ENCODE assay signal across 16 cellular contexts in genomic region chr4:75841641-75842520, GRCh38.
A peak's percentile ranks its signal among the peaks of the same experiment; 100 is the strongest.
DNase-seq lines count a peak whose midpoint lies in the region; ATAC-seq, FAIRE-seq and TF ChIP-seq lines count a peak whose summit lies in the region.
"Had no signal": no experiment of that assay in that cellular context is flagged by ENCODE, and none has a peak within 500 bp of the region (broad histone marks: within the 10 kb centered on the region; RNA-seq: fewer than 3 reads in every experiment).

No MANE protein-coding gene starts in this region.

- WGBS in A549 (ENCODE audit: missing lambda C conversion rate), result 17% methylated on average over 8 of the region's 8 CpGs
- no CpG with 5 or more reads among the region's 8 CpGs for WGBS in mesendoderm (ENCODE audit: extremely low coverage, insufficient coverage, low lambda C conversion rate)

- H3K56ac ChIP-seq in mesendoderm (ENCODE audit: low read length), result no peak overlapping the region

- TF ChIP-seq CTCF in A549 (IDR thresholded peaks at IDR 0.05) (no peak), HFFc6 (IDR thresholded peaks at IDR 0.05) (no peak), chondrocyte (IDR thresholded peaks at IDR 0.05) (no peak)

- no peak overlapping the region for H2AK5ac ChIP-seq in mesendoderm (ENCODE audit: low read length)

- no peaks in the 10 kb centered on the region for H3K79me2 ChIP-seq in mesendoderm (ENCODE audit: control insufficient read depth, insufficient read depth, low read length)

- no peak for TF ChIP-seq POLR2A in A549 (IDR thresholded peaks at IDR 0.05; ENCODE audit: low read length)

- H3K36me3 Mint-ChIP-seq in HFFc6 (ENCODE audit: low read depth) (no peaks in the 10 kb centered on the region), chondrocyte (ENCODE audit: low read depth) (no peaks in the 10 kb centered on the region)
- H3K36me3 Mint-ChIP-seq in activated naive CD8-positive, alpha-beta T cell treated with anti-CD3 and anti-CD28 coated beads, Interleukin-2, amount 50 U/mL, for 24 hours (ENCODE audit: low read depth), result no peaks in the 10 kb centered on the region
- H3K36me3 Mint-ChIP-seq: naive B cell had no signal

- no peak overlapping the region for H4K5ac ChIP-seq in mesendoderm (ENCODE audit: low read length)

- H3K4me3 Mint-ChIP-seq in HFFc6 (no peak overlapping the region), chondrocyte (ENCODE audit: unreplicated experiment) (no peak overlapping the region)
- H3K4me3 Mint-ChIP-seq in activated naive CD8-positive, alpha-beta T cell treated with anti-CD3 and anti-CD28 coated beads, Interleukin-2, amount 50 U/mL, for 24 hours, result no peak overlapping the region
- H3K4me3 Mint-ChIP-seq: naive B cell had no signal

- CTCF ChIA-PET in A549 (lab: Yijun Ruan, JAX), result interaction anchor here (0.6 kb wide), 1 partner anchor 210 kb away, joined by 3 read pairs; no protein-coding TSS in a partner anchor

- H4K8ac ChIP-seq in mesendoderm (ENCODE audit: low read depth, low read length), result no peak overlapping the region

- H3K23ac ChIP-seq in mesendoderm (ENCODE audit: low read length), result no peak overlapping the region

- peaks cover 49% of the 10 kb centered on the region for H3K4me1 Mint-ChIP-seq in HFFc6 (ENCODE audit: low read depth)
- H3K4me1 Mint-ChIP-seq in chondrocyte (ENCODE audit: low read depth), result peaks cover 29% of the 10 kb centered on the region
- H3K4me1 Mint-ChIP-seq in activated naive CD8-positive, alpha-beta T cell treated with anti-CD3 and anti-CD28 coated beads, Interleukin-2, amount 50 U/mL, for 24 hours, result no peaks in the 10 kb centered on the region

- H3K27ac Mint-ChIP-seq in HFFc6 (peak overlapping the region; percentile 40; the same call in 1 of the 2 replicates), chondrocyte (ENCODE audit: unreplicated experiment) (peak overlapping the region; percentile 41)
- no peak overlapping the region for H3K27ac Mint-ChIP-seq in activated naive CD8-positive, alpha-beta T cell treated with anti-CD3 and anti-CD28 coated beads, Interleukin-2, amount 50 U/mL, for 24 hours
- H3K27ac Mint-ChIP-seq: naive B cell had no signal

- H3K4me3 ChIP-seq in A549 (no peak overlapping the region), mesendoderm (ENCODE audit: low read length) (no peak overlapping the region)
- H3K4me3 ChIP-seq: esophagus muscularis mucosa had no signal

- H3K27ac ChIP-seq in A549 (peak overlapping the region; percentile 91 to 98), mesendoderm (ENCODE audit: low read depth, low read length) (no peak overlapping the region), substantia nigra (ENCODE audit: low read depth, low read length, poor library complexity, severe bottlenecking) (no peak overlapping the region)
- H3K27ac ChIP-seq: esophagus muscularis mucosa had no signal

- H2BK5ac ChIP-seq in mesendoderm (ENCODE audit: low read length), result no peak overlapping the region

- H3K4me1 ChIP-seq in A549, result peaks cover 60% of the 10 kb centered on the region
- no peaks in the 10 kb centered on the region for H3K4me1 ChIP-seq in mesendoderm (ENCODE audit: control insufficient read depth, low read depth, low read length)

- TF ChIP-seq EP300 in A549 (IDR thresholded peaks at IDR 0.05), result no peak

- DNase-seq in A549 (ENCODE audit: low read depth in 1 of 2, low spot score in 1 of 2), result peak; percentile 26 to 83
- DNase-seq in HFFc6, result no peak
- no peak for DNase-seq in chondrocyte (ENCODE audit: low spot score)
- peak; percentile 57 for DNase-seq in mesendoderm
- no peak for DNase-seq in NCI-H2196 treated with DMSO at 0.1 percent for 48 hours (lab: John Stamatoyannopoulos, UW; ENCODE audit: unreplicated experiment)
- DNase-seq in substantia nigra (lab: John Stamatoyannopoulos, UW), result no peak
- DNase-seq in activated naive CD8-positive, alpha-beta T cell treated with anti-CD3 and anti-CD28 coated beads, Interleukin-2, amount 50 U/mL, for 24 hours, result no peak
- no peak for DNase-seq in NCI-H1105 treated with DMSO at 0.1 percent for 48 hours (lab: John Stamatoyannopoulos, UW)
- DNase-seq: activated gamma-delta T cell treated with Interleukin-2 at 50 U/mL for 16 hours; central memory CD4-positive, alpha-beta T cell; naive B cell; NCI-H1436 treated with DMSO at 0.1 percent for 48 hours; stimulated activated CD8-positive, alpha-beta memory T cell treated with anti-CD3 and anti-CD28 coated beads, Interleukin-4, amount 100 ng/mL, for 48 hours; T-helper 2 cell had no signal

- ATAC-seq in A549, result peak; percentile 42 to 81; a peak in 5 of 6 replicates
- ATAC-seq in activated naive CD8-positive, alpha-beta T cell treated with anti-CD3 and anti-CD28 coated beads, Interleukin-2, amount 50 U/mL, for 24 hours, result no peak

- no peak for TF ChIP-seq RAD21 in A549 (conservative IDR thresholded peaks at IDR 0.05 in 1 of 2, IDR thresholded peaks at IDR 0.05 in 1 of 2)

- H3K79me1 ChIP-seq in mesendoderm (ENCODE audit: low read length), result no peaks in the 10 kb centered on the region

- peak overlapping the region; percentile 29 for H3K4me2 ChIP-seq in A549
- H3K4me2 ChIP-seq in mesendoderm (ENCODE audit: low read length), result no peak overlapping the region

- no peaks in the 10 kb centered on the region for H3K9me3 Mint-ChIP-seq in HFFc6
- H3K9me3 Mint-ChIP-seq in chondrocyte (ENCODE audit: low read depth), result no peaks in the 10 kb centered on the region
- no peaks in the 10 kb centered on the region for H3K9me3 Mint-ChIP-seq in activated naive CD8-positive, alpha-beta T cell treated with anti-CD3 and anti-CD28 coated beads, Interleukin-2, amount 50 U/mL, for 24 hours
- H3K9me3 Mint-ChIP-seq: naive B cell had no signal

- no peak for FAIRE-seq in A549 (lab: Jason Lieb, UNC)
- FAIRE-seq: GM18507 had no signal

- H2BK120ac ChIP-seq in mesendoderm (ENCODE audit: low read depth, low read length), result no peak overlapping the region

- H3K18ac ChIP-seq in mesendoderm (ENCODE audit: low read length), result no peak overlapping the region

- H3K27me3 Mint-ChIP-seq in HFFc6 (ENCODE audit: insufficient read depth) (peaks cover 1% of the 10 kb centered on the region; the same call in 1 of the 2 replicates), chondrocyte (ENCODE audit: low read depth) (no peaks in the 10 kb centered on the region)
- no peaks in the 10 kb centered on the region for H3K27me3 Mint-ChIP-seq in activated naive CD8-positive, alpha-beta T cell treated with anti-CD3 and anti-CD28 coated beads, Interleukin-2, amount 50 U/mL, for 24 hours
- H3K27me3 Mint-ChIP-seq: naive B cell had no signal

- H3K4ac ChIP-seq in mesendoderm (ENCODE audit: low read depth, low read length), result no peak overlapping the region

- no peaks in the 10 kb centered on the region for H3K36me3 ChIP-seq in mesendoderm (ENCODE audit: control insufficient read depth, insufficient read depth, low read length)
- H3K36me3 ChIP-seq: esophagus muscularis mucosa had no signal

- H2BK15ac ChIP-seq in mesendoderm (replicated peaks; ENCODE audit: low read depth), result no peak overlapping the region

- H3K9me3 ChIP-seq in A549, result no peaks in the 10 kb centered on the region
- H3K9me3 ChIP-seq: esophagus muscularis mucosa had no signal

- POLR2A ChIA-PET in A549 (lab: Yijun Ruan, JAX), result interaction anchor here (0.5 kb wide), 1 partner anchor 1230 kb away, joined by 9 read pairs; no protein-coding TSS in a partner anchor

- H3K9ac ChIP-seq in mesendoderm (ENCODE audit: low read length), result no peak overlapping the region

- H3K27me3 ChIP-seq in mesendoderm (ENCODE audit: insufficient read depth, low read length, poor library complexity), result no peaks in the 10 kb centered on the region
- H3K27me3 ChIP-seq: esophagus muscularis mucosa had no signal

TF ChIP-seq in A549, 52 proteins besides CTCF, POLR2A, EP300 and RAD21 (continues in another document):
- TF ChIP-seq HMGXB4 (CRISPR knock-in tag; IDR thresholded peaks at IDR 0.05; ENCODE audit: borderline replicate concordance) (no peak), CEBPB (IDR thresholded peaks at IDR 0.05) (no peak), MAFK (IDR thresholded peaks at IDR 0.05; ENCODE audit: partially characterized antibody) (peak; percentile 98), ZC3H11A (IDR thresholded peaks at IDR 0.05) (no peak), ZFP36 (IDR thresholded peaks at IDR 0.05; ENCODE audit: borderline replicate concordance, partially characterized antibody) (no peak), NFE2L2 (conservative IDR thresholded peaks at IDR 0.05; ENCODE audit: low read length) (peak; percentile 83), RARB (CRISPR knock-in tag; IDR thresholded peaks at IDR 0.05) (0 out of 2 replicates have a peak, but pooled peaks have one; percentile 17), HOXB13 (CRISPR knock-in tag; IDR thresholded peaks at IDR 0.05; ENCODE audit: low read depth) (0 out of 2 replicates have a peak, but pooled peaks have one; percentile 48), FOSL2 (IDR thresholded peaks at IDR 0.05) (no peak), FOSL2 (CRISPR knock-in tag; IDR thresholded peaks at IDR 0.05) (peak; percentile 25; the same call in 1 of the 2 replicates), GATA3 (IDR thresholded peaks at IDR 0.05; ENCODE audit: borderline replicate concordance) (no peak)
- TF ChIP-seq, protein P1, sequence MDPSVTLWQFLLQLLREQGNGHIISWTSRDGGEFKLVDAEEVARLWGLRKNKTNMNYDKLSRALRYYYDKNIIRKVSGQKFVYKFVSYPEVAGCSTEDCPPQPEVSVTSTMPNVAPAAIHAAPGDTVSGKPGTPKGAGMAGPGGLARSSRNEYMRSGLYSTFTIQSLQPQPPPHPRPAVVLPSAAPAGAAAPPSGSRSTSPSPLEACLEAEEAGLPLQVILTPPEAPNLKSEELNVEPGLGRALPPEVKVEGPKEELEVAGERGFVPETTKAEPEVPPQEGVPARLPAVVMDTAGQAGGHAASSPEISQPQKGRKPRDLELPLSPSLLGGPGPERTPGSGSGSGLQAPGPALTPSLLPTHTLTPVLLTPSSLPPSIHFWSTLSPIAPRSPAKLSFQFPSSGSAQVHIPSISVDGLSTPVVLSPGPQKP (IDR thresholded peaks at IDR 0.05; ENCODE audit: low read depth, low read length), result no peak
- TF ChIP-seq, protein P2, sequence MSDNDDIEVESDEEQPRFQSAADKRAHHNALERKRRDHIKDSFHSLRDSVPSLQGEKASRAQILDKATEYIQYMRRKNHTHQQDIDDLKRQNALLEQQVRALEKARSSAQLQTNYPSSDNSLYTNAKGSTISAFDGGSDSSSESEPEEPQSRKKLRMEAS (IDR thresholded peaks at IDR 0.05), result peak; percentile 15; the same call in 1 of the 2 replicates

Comparison
In these comparisons a context has a peak if more than half of its experiments do, and no peak if none do; other contexts are left out.
1. DNase-seq: peak in A549 (2 of 2) and mesendoderm (single experiment); none in HFFc6 (single experiment), chondrocyte (single experiment), NCI-H2196 treated with DMSO at 0.1 percent for 48 hours (single experiment), substantia nigra (0 of 49), activated naive CD8-positive, alpha-beta T cell treated with anti-CD3 and anti-CD28 coated beads, Interleukin-2, amount 50 U/mL, for 24 hours (single experiment) and NCI-H1105 treated with DMSO at 0.1 percent for 48 hours (single experiment).
2. H3K27ac ChIP-seq: peak in A549 (2 of 2); none in mesendoderm (single experiment) and substantia nigra (single experiment).